In the genomic region with DNA sequence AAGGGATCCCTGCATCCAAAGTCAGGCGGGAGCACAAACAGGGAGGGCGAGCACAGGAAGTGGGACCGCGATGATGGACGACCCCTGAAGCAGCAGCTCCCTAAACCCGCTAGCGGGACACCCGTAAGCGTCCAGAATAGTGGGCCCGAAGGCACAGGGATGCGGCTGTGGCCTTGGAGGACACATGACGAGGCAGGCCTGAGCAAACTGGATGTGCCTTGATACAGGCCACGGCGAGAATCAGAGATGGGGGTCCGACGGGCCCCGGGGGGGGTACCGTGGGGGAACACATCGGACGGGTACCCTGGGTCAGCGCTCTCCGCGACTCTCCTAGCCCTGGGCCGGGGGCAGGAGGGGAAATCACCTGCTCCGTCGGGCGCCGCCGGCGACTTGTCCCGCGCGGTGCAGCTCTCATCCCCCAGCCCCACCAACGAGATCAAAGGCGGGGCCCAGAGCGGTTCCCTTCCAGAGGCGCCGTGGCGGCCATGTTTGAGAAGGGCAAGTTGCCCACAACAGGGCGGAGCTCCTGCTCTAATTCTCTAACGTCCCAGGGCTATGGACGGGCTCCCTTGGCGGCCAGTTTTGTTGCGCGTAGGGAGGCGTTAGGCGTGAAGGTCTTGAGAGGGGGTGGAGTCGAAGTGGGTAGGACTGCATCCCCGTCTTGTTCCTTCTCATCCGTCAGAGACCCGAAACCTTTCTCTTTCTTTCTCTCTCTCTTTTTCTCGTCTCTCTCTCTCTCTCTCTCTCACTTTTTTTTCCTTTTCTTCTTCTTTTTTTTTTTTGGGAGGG, we compare ENCODE assay signal across 8 cellular contexts. TPM values are rescaled to one million over a fixed set of nuclear protein-coding genes. Genes with fewer than 3 reads are reported as not detected.
DNase-seq lines count a peak whose midpoint lies in the region; ATAC-seq and TF ChIP-seq lines count a peak whose summit lies in the region.

A gene with protein sequence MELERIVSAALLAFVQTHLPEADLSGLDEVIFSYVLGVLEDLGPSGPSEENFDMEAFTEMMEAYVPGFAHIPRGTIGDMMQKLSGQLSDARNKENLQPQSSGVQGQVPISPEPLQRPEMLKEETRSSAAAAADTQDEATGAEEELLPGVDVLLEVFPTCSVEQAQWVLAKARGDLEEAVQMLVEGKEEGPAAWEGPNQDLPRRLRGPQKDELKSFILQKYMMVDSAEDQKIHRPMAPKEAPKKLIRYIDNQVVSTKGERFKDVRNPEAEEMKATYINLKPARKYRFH (minus strand): TSS at position 413 of the 789 bp plus-strand sequence. CDS start 7,386 bp downstream, outside the sequence.

- peak; percentile 88 for ATAC-seq in GM18498 (IDR thresholded peaks at IDR 0.05; ENCODE audit: unreplicated experiment)
- peak; percentile 85 for ATAC-seq in HG02938 (IDR thresholded peaks at IDR 0.05; ENCODE audit: unreplicated experiment)
- ATAC-seq in psoas muscle, result peak; percentile 95 to 98 (median 98)

- peak in 1 of 2 donors; percentile 52 for TF ChIP-seq POLR2A in uterus (IDR thresholded peaks at IDR 0.05)

- intact Hi-C loops in left ventricle myocardium inferior (cut with micrococcal nuclease), result no loop called here
- intact Hi-C loops in psoas muscle (cut with DNase I), result no loop called here
- intact Hi-C loops in uterus (cut with DNase I; ENCODE audit: low total_unique reads), result no loop called here

- peaks cover 40% of the 10 kb centered on the region for H3K27me3 ChIP-seq in left ventricle myocardium inferior (ENCODE audit: low read depth)
- H3K27me3 ChIP-seq in psoas muscle (ENCODE audit: insufficient read depth in 3 of 3, low read length in 2 of 3), result peaks cover 0 to 16% (median 3%) of the 10 kb centered on the region in 3 donors
- H3K27me3 ChIP-seq in uterus, result no peaks in the 10 kb centered on the region

- 0 to 1% (median 0%) methylated on average over 45 to 52 of the region's 52 CpGs for WGBS in psoas muscle, 3 donors

- H3K27ac ChIP-seq in angular gyrus (ENCODE audit: low read depth, low read length), result peak within 1 kb of the TSS; percentile 82
- peak within 1 kb of the TSS; percentile 85 for H3K27ac ChIP-seq in left ventricle myocardium inferior (replicated peaks)
- peak within 1 kb of the TSS; percentile 86 for H3K27ac ChIP-seq in psoas muscle
- H3K27ac ChIP-seq in uterus, result peak within 1 kb of the TSS; percentile 80 to 89

- TF ChIP-seq CTCF in left ventricle myocardium inferior (IDR thresholded peaks at IDR 0.05; ENCODE audit: borderline replicate concordance) (no peak), psoas muscle (IDR thresholded peaks at IDR 0.05) (no peak), uterus (IDR thresholded peaks at IDR 0.05) (peak in 3 of 4 experiments; percentile 8 to 19 (median 9))

- no peaks in the 10 kb centered on the region for H3K9me3 ChIP-seq in left ventricle myocardium inferior (replicated peaks)
- H3K9me3 ChIP-seq in psoas muscle, result no peaks in the 10 kb centered on the region
- H3K9me3 ChIP-seq in uterus, result no peaks in the 10 kb centered on the region

- H3K4me1 ChIP-seq in left ventricle myocardium inferior, result peaks cover 19% of the 10 kb centered on the region
- peaks cover 7% of the 10 kb centered on the region for H3K4me1 ChIP-seq in psoas muscle
- peaks cover 0 to 7% of the 10 kb centered on the region in 2 donors for H3K4me1 ChIP-seq in uterus

- H3K4me3 ChIP-seq in left ventricle myocardium inferior, result peak within 1 kb of the TSS; percentile 85
- peak within 1 kb of the TSS; percentile 97 for H3K4me3 ChIP-seq in psoas muscle
- peak within 1 kb of the TSS; percentile 73 to 100 for H3K4me3 ChIP-seq in uterus

- DNase-seq in NCI-H187 (lab: John Stamatoyannopoulos, UW) (peak; percentile 89 to 93), T-helper 2 cell (peak; percentile 84 to 97 (median 92)), left ventricle myocardium inferior (peak; percentile 97), psoas muscle (peak; percentile 97 to 98), uterus (peak; percentile 97 to 98)

- H3K36me3 ChIP-seq in left ventricle myocardium inferior (no peaks in the 10 kb centered on the region), psoas muscle (ENCODE audit: insufficient read depth in 1 of 2, low read depth in 1 of 2) (no peaks in the 10 kb centered on the region), uterus (no peaks in the 10 kb centered on the region)

RNA-seq across cellular contexts. Expression of the gene that starts here (rescaled TPM):
- total RNA-seq in left ventricle myocardium inferior, result 72.3 TPM
- total RNA-seq in psoas muscle, result 10 to 100 TPM; 53.3 to 81.9 (median 73.3) TPM
- polyA plus RNA-seq in psoas muscle, result 100 to 1,000 TPM in 1 of 3 donors, 10 to 100 TPM in 2; 56.3 to 103 (median 77.2) TPM
- 10 to 100 TPM; 26.2 to 51.6 (median 35.6) TPM for total RNA-seq in uterus

Comparison
In these comparisons a context has a peak if more than half of its experiments do, and no peak if none do; other contexts are left out.
1. Peak in every context shown above with its lines: DNase-seq, ATAC-seq, H3K4me3 ChIP-seq and H3K27ac ChIP-seq.
2. CTCF ChIP-seq: peak in uterus (3 of 4); none in left ventricle myocardium inferior (single experiment) and psoas muscle (single experiment).